ENCODE assay signal across 1 cellular context in the genomic region with DNA sequence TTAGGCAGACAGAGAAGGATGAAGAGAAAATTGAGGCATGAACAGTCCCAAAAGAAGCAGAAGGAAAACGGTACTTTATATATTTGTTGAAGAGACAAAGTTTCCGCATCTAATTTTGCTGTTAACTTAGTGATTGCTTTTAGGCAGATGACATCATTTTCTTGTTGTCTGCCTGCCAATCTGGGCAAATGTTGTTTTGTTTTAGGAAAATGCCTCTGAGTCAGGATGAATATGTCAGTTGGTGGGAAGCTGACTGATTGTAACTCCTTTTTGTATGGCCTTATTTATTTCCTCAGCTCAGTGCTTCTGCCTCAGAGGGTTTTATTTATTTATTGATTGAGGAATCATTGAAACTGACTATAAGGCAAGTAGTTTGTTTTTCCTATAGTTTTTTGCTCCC.
TF ChIP-seq lines count a peak whose summit lies in the region.

No MANE protein-coding gene starts in this region.

TF ChIP-seq in H1, 55 proteins besides CTCF, POLR2A, EP300 and RAD21:
- TF ChIP-seq RBBP5 (IDR thresholded peaks at IDR 0.05; ENCODE audit: borderline replicate concordance, low read depth, low read length) (no peak), TEAD4 (IDR thresholded peaks at IDR 0.05; ENCODE audit: low read depth, low read length) (no peak), SUZ12 (IDR thresholded peaks at IDR 0.05; ENCODE audit: low read length) (no peak), NANOG (IDR thresholded peaks at IDR 0.05; ENCODE audit: insufficient read depth, low read depth, low read length, poor library complexity, severe bottlenecking) (no peak)
